ENCODE assay signal across 26 cellular contexts in genomic region chr4:105569851-105570207, GRCh38. TPM values are rescaled to one million over a fixed set of nuclear protein-coding genes. Genes with fewer than 3 reads are reported as not detected.
"Had no signal": no experiment of that assay in that cellular context is flagged by ENCODE, and none has a peak within 500 bp of the region (broad histone marks: within the 10 kb centered on the region; RNA-seq: fewer than 3 reads in every experiment).

No MANE protein-coding gene starts in this region.

- H3K27ac ChIP-seq: coronary artery, esophagus muscularis mucosa, foreskin keratinocyte, gastroesophageal sphincter, lower lobe of right lung, psoas muscle, right lobe of liver, vagina had no signal

- H3K36me3 ChIP-seq: esophagus muscularis mucosa, gastroesophageal sphincter, lower lobe of right lung, right lobe of liver, vagina had no signal

- H3K4me3 ChIP-seq: coronary artery, esophagus muscularis mucosa, gastroesophageal sphincter, lower lobe of right lung, psoas muscle, right lobe of liver, vagina had no signal

- H3K27me3 ChIP-seq: esophagus muscularis mucosa, foreskin keratinocyte, gastroesophageal sphincter, right lobe of liver, vagina had no signal

- DNase-seq: dermis blood vessel endothelial cell; effector memory CD4-positive, alpha-beta T cell; hypothalamus; immature natural killer cell; islet precursor cell; kidney glomerular epithelial cell; lower lobe of right lung; naive thymus-derived CD8-positive, alpha-beta T cell; nephron progenitor cell; nucleus accumbens; posterior cingulate gyrus; psoas muscle; right lobe of liver; small intestine; stimulated activated CD4-positive, alpha-beta T cell treated with anti-CD3 and anti-CD28 coated beads, Interleukin-15, amount 100 ng/mL, for 24 hours; stimulated activated CD4-positive, alpha-beta T cell treated with anti-CD3 and anti-CD28 coated beads, Interleukin-2, amount 100 ng/mL, for 48 hours; stimulated activated naive B cell treated with anti-CD40 and anti-IgM and Interleukin-4, amounts not matched to agents 10 μg/mL and 1 μg/mL and 100 μg/mL, for 72 hours had no signal

- ATAC-seq: gastroesophageal sphincter; lower lobe of right lung; naive thymus-derived CD8-positive, alpha-beta T cell; psoas muscle; stimulated activated naive B cell treated with anti-CD40 and anti-IgM and Interleukin-4, amounts not matched to agents 10 μg/mL and 1 μg/mL and 100 μg/mL, for 72 hours had no signal

- H3K4me1 ChIP-seq: gastroesophageal sphincter, lower lobe of right lung, psoas muscle, right lobe of liver, vagina had no signal

- H3K9me3 ChIP-seq: esophagus muscularis mucosa, gastroesophageal sphincter, lower lobe of right lung, psoas muscle, right lobe of liver, vagina had no signal

RNA-seq across cellular contexts. Expression of gene ARHGEF38, which starts 17.4 kb away (rescaled TPM):
- total RNA-seq: endothelial cell of umbilical vein; fibroblast of lung; foreskin keratinocyte; mesenteric fat pad; naive thymus-derived CD8-positive, alpha-beta T cell; osteocyte; psoas muscle; vagina had no signal
- polyA plus RNA-seq: endothelial cell of umbilical vein; fibroblast of lung; foreskin keratinocyte; immature natural killer cell; naive thymus-derived CD8-positive, alpha-beta T cell; psoas muscle had no signal
